6 cellular contexts compared by ENCODE assay signal in the genomic region with DNA sequence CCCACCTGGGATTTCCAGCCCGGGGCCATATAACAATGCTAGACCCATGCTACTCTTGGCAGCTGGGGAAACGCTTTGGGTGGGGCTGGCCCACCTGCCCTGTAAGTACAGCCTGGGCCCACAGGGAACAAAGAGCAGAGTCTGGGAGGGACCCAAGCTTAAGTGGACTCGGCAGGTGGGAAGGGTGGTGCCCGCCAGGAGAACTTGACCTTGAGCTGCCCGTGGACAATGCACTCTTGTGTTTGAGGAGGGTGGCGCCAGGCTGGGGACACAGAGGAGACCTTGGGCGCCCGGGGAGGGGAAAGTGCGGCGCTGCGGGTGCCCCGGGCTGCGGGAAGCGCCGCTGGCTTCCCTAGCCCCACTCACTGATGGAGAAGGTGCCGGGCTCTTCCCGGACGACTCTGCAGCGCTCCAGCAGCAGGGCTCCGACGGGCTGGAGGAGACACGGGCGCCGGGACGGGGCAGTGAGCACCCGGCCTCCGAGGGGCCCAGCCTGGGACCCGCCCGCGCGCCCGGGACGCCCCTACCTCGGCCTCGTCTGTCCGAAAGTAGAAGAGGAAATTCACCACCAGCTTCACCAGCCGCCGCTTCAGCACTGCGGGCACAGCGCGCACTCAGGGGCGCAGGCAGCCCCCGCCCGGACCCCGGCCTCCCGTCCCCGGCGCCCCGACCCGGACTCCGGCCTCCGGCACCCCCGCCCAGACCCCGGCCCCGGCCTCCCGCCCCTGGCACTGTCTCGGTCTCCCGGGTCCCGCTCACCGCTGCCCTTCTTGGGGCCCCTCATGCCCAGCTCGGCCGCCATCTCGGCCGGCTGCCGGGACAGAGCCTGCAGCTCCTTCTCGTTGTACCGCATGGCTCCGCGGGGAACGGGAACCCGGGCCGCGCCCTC. TPM values are rescaled to one million over a fixed set of nuclear protein-coding genes. Genes with fewer than 3 reads are reported as not detected.
A peak's percentile ranks its signal among the peaks of the same experiment; 100 is the strongest.
DNase-seq lines count a peak whose midpoint lies in the region; TF ChIP-seq lines count a peak whose summit lies in the region.

No MANE protein-coding gene starts in this region.

- H3K4me1 Mint-ChIP-seq in chondrocyte (ENCODE audit: low read depth), result peaks cover 53% of the 10 kb centered on the region

- DNase-seq in stimulated activated CD4-positive, alpha-beta T cell treated with anti-CD3 and anti-CD28 coated beads, Interleukin-15, amount 100 ng/mL, for 24 hours, result peak; percentile 38
- no peak for DNase-seq in stimulated activated CD4-positive, alpha-beta T cell treated with anti-CD3 and anti-CD28 coated beads, Interleukin-4, amount 100 ng/mL, for 24 hours
- peak; percentile 15 for DNase-seq in NCI-H128 (lab: John Stamatoyannopoulos, UW; ENCODE audit: unreplicated experiment)
- DNase-seq in chondrocyte (ENCODE audit: low spot score), result no peak
- peak; percentile 93 for DNase-seq in osteoblast (ENCODE audit: insufficient read length, low spot score, missing footprints)
- no peak for DNase-seq in SKM-1 treated with dmso at 0.1 percent for 144 hours (lab: John Stamatoyannopoulos, UW; ENCODE audit: unreplicated experiment)

- H3K9me3 Mint-ChIP-seq in chondrocyte (ENCODE audit: low read depth), result no peaks in the 10 kb centered on the region

- peaks cover 92% of the 10 kb centered on the region for H3K79me2 ChIP-seq in osteoblast (ENCODE audit: insufficient read depth, low read length)

- H3K27ac ChIP-seq in osteoblast (ENCODE audit: low read depth, low read length), result peak overlapping the region; percentile 99

- H3K9me3 ChIP-seq in osteoblast (ENCODE audit: low read depth, low read length), result no peaks in the 10 kb centered on the region

- H3K4me3 Mint-ChIP-seq in chondrocyte (ENCODE audit: unreplicated experiment), result peak overlapping the region; percentile 96

- H3K27ac Mint-ChIP-seq in chondrocyte (ENCODE audit: unreplicated experiment), result peak overlapping the region; percentile 100

- peak overlapping the region; percentile 98 for H3K4me2 ChIP-seq in osteoblast (ENCODE audit: insufficient read depth, low read length)

- TF ChIP-seq CTCF in chondrocyte (IDR thresholded peaks at IDR 0.05) (no peak), osteoblast (IDR thresholded peaks at IDR 0.05; ENCODE audit: extremely low read depth, low read depth, low read length) (no peak)

- no peak overlapping the region for H2AFZ ChIP-seq in osteoblast (ENCODE audit: low read length)

- peaks cover 3% of the 10 kb centered on the region for H3K36me3 Mint-ChIP-seq in chondrocyte (ENCODE audit: low read depth)

- H3K27me3 Mint-ChIP-seq in chondrocyte (ENCODE audit: low read depth), result no peaks in the 10 kb centered on the region

- H4K20me1 ChIP-seq in osteoblast (ENCODE audit: insufficient read depth, low read length), result peaks cover 34% of the 10 kb centered on the region

- H3K4me1 ChIP-seq in osteoblast (ENCODE audit: insufficient read depth, low read length), result peaks cover 41% of the 10 kb centered on the region

- H3K27me3 ChIP-seq in osteoblast (ENCODE audit: insufficient read depth, low read length), result no peaks in the 10 kb centered on the region

- peaks cover 25% of the 10 kb centered on the region for H3K36me3 ChIP-seq in osteoblast (ENCODE audit: insufficient read depth, low read length)

- peak overlapping the region; percentile 89 for H3K4me3 ChIP-seq in osteoblast (ENCODE audit: insufficient read depth, low read length)

RNA-seq across cellular contexts. Expression of a gene that starts 0.5 kb away (rescaled TPM):
- total RNA-seq in chondrocyte (36.6 to 45.4 TPM (median 42.4 TPM) in 3 replicates), osteoblast (32.1 and 43.4 TPM in 2 replicates)

RNA-seq across cellular contexts. Expression of a gene that starts 1.0 kb away (rescaled TPM):
- total RNA-seq in chondrocyte, result 71.2 to 81.5 TPM (median 74.9 TPM) in 3 replicates
- total RNA-seq in osteoblast, result 27.1 and 27.9 TPM in 2 replicates

RNA-seq across cellular contexts. Expression of a gene that starts 13.5 kb away (rescaled TPM):
- total RNA-seq in chondrocyte, result 10.2 to 18.8 TPM (median 10.8 TPM) in 3 replicates
- under 0.01 and 0.29 TPM in 2 replicates for total RNA-seq in osteoblast

RNA-seq across cellular contexts. Expression of a gene that starts 20.6 kb away (rescaled TPM):
- total RNA-seq in chondrocyte (0.42 to 0.51 TPM in 2 of 3 replicates, not detected in the other), osteoblast (0.72 TPM in 1 of 2 replicates, not detected in the other)

RNA-seq across cellular contexts. Expression of a gene that starts 46.3 kb away (rescaled TPM):
- 0.31 to 0.50 TPM (median 0.38 TPM) in 3 replicates for total RNA-seq in chondrocyte
- total RNA-seq in osteoblast, result under 0.01 TPM in 1 of 2 replicates, not detected in the other

Comparison
In these comparisons a context has a peak if more than half of its experiments do, and no peak if none do; other contexts are left out.
1. DNase-seq: peak in stimulated activated CD4-positive, alpha-beta T cell treated with anti-CD3 and anti-CD28 coated beads, Interleukin-15, amount 100 ng/mL, for 24 hours (single experiment), NCI-H128 (single experiment) and osteoblast (single experiment); none in stimulated activated CD4-positive, alpha-beta T cell treated with anti-CD3 and anti-CD28 coated beads, Interleukin-4, amount 100 ng/mL, for 24 hours (single experiment), chondrocyte (single experiment) and SKM-1 treated with dmso at 0.1 percent for 144 hours (single experiment).